8 cellular contexts compared by ENCODE assay signal in the genomic region with DNA sequence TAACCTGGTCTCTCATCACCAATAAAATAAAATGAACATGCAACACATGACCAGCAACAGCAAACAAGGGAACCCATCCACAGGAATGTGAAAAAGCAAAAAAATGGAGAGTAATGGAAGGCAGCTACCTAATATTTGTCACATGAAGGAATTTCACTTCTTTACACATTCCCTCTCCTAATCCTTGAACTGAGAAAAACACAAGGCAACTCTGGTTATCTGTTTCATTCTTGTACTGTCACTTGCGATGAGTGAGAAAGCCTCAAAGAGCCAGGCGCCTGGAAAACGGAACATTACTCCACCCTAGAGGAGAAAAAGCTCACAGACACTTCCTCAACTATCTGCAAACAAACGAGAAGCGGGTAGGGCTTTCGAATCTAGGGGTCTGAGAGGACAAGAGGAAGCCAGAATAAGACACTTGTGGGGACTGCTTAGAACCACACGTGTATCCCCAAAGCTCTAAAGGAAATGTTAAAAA. TPM values are rescaled to one million over a fixed set of nuclear protein-coding genes. Genes with fewer than 3 reads are reported as not detected.
A peak's percentile ranks its signal among the peaks of the same experiment; 100 is the strongest.
DNase-seq lines count a peak whose midpoint lies in the region; ATAC-seq and TF ChIP-seq lines count a peak whose summit lies in the region.

No MANE protein-coding gene starts in this region.

- H3K9me3 ChIP-seq in DND-41 (ENCODE audit: insufficient read depth, low read length, severe bottlenecking) = no peaks in the 10 kb centered on the region
- no peaks in the 10 kb centered on the region for H3K9me3 ChIP-seq in upper lobe of left lung

- H3K4me3 ChIP-seq in DND-41 (ENCODE audit: low read depth in 1 of 2, low read length in 2 of 2) (no peak overlapping the region), HL-60 (replicated peaks; ENCODE audit: insufficient read depth, low read length) (no peak overlapping the region), upper lobe of left lung (no peak overlapping the region)

- no peak overlapping the region for H3K9ac ChIP-seq in DND-41 (ENCODE audit: low read depth, low read length)

- no peak for TF ChIP-seq EP300 in upper lobe of left lung (IDR thresholded peaks at IDR 0.05)

- DNase-seq in DND-41 = no peak
- peak; percentile 38 to 85 for DNase-seq in HL-60 (ENCODE audit: low read depth in 1 of 2, low spot score in 1 of 2)
- DNase-seq in RPMI8226 = peak; percentile 73
- DNase-seq in dermis blood vessel endothelial cell = peak; percentile 87
- peak; percentile 89 for DNase-seq in medulla oblongata (ENCODE audit: extremely low spot score)
- peak in 1 of 2 donors; percentile 67 for DNase-seq in upper lobe of left lung
- no peak for DNase-seq in NCI-H2029 (lab: John Stamatoyannopoulos, UW)

- WGBS in upper lobe of left lung, 2 donors = 0 to 1% methylated on average over 7 of the region's 7 CpGs

- H3K27me3 ChIP-seq in DND-41 (ENCODE audit: insufficient read depth, low read length, poor library complexity) (no peaks in the 10 kb centered on the region), HL-60 (ENCODE audit: insufficient read depth, poor library complexity, severe bottlenecking) (no peaks in the 10 kb centered on the region), upper lobe of left lung (no peaks in the 10 kb centered on the region)

- H3K27ac ChIP-seq in DND-41 (ENCODE audit: low read length) (no peak overlapping the region), HL-60 (replicated peaks) (no peak overlapping the region), upper lobe of left lung (peak overlapping the region in 3 of 4 donors; percentile 28 to 69 (median 69))

- TF ChIP-seq POLR2A in upper lobe of left lung (IDR thresholded peaks at IDR 0.05) = no peak

- no peaks in the 10 kb centered on the region for H3K79me2 ChIP-seq in DND-41 (ENCODE audit: insufficient read depth, low read length)

- no peaks in the 10 kb centered on the region for H4K20me1 ChIP-seq in DND-41 (ENCODE audit: insufficient read depth, low read length)

- no peak overlapping the region for H2AFZ ChIP-seq in DND-41 (ENCODE audit: low read depth, low read length)

- no peaks in the 10 kb centered on the region for H3K36me3 ChIP-seq in DND-41 (ENCODE audit: insufficient read depth, low read length)
- H3K36me3 ChIP-seq in upper lobe of left lung = no peaks in the 10 kb centered on the region

- H3K4me1 ChIP-seq in DND-41 (ENCODE audit: insufficient read depth, low read length) (peaks cover 6% of the 10 kb centered on the region), upper lobe of left lung (peaks cover 14 to 16% (median 14%) of the 10 kb centered on the region in 4 donors)

- ATAC-seq in DND-41 (ENCODE audit: insufficient read depth, low read depth) = no peak
- peak; percentile 81 to 92 for ATAC-seq in upper lobe of left lung (ENCODE audit: low FRiP score in 2 of 2)
- ATAC-seq in HG02610 (IDR thresholded peaks at IDR 0.05; ENCODE audit: unreplicated experiment) = no peak

- no peak overlapping the region for H3K4me2 ChIP-seq in DND-41 (ENCODE audit: insufficient read depth, low read length)

- TF ChIP-seq CTCF in DND-41 (IDR thresholded peaks at IDR 0.05; ENCODE audit: borderline replicate concordance, extremely low read depth, low read length, poor library complexity, severe bottlenecking) = peak; percentile 31
- TF ChIP-seq CTCF in HL-60 (IDR thresholded peaks at IDR 0.05; ENCODE audit: insufficient read depth, low read length) = peak; percentile 7
- peak in 5 of 6 experiments; percentile 41 to 68 (median 53) for TF ChIP-seq CTCF in upper lobe of left lung (IDR thresholded peaks at IDR 0.05)

RNA-seq across cellular contexts. Expression of gene HSF2BP, which starts 13.8 kb away (rescaled TPM):
- total RNA-seq in dermis blood vessel endothelial cell (0.65 and 0.68 TPM in 2 replicates), upper lobe of left lung (under 1 TPM in 4 of 6 donors, not detected in 2; 0.40 to 0.91 (median 0.45) TPM)

RNA-seq across cellular contexts. Expression of gene RRP1B, which starts 13.9 kb away (rescaled TPM):
- total RNA-seq in dermis blood vessel endothelial cell = 36.1 and 40.6 TPM in 2 replicates
- total RNA-seq in upper lobe of left lung = 10 to 100 TPM; 11.5 to 22.8 (median 19.7) TPM

Comparison
In these comparisons a context has a peak if more than half of its experiments do, and no peak if none do; other contexts are left out.
1. ATAC-seq: peak in upper lobe of left lung (2 of 2); none in DND-41 (single experiment) and HG02610 (single experiment).
2. DNase-seq: peak in HL-60 (2 of 2), RPMI8226 (single experiment), dermis blood vessel endothelial cell (single experiment) and medulla oblongata (single experiment); none in DND-41 (single experiment) and NCI-H2029 (single experiment).
3. H3K27ac ChIP-seq: peak in upper lobe of left lung (3 of 4); none in DND-41 (single experiment) and HL-60 (single experiment).
4. Peak in every context shown above with its lines, with median percentiles within 50 percentile points of each other: CTCF ChIP-seq.